30 cellular contexts compared by ENCODE assay signal in the genomic region with DNA sequence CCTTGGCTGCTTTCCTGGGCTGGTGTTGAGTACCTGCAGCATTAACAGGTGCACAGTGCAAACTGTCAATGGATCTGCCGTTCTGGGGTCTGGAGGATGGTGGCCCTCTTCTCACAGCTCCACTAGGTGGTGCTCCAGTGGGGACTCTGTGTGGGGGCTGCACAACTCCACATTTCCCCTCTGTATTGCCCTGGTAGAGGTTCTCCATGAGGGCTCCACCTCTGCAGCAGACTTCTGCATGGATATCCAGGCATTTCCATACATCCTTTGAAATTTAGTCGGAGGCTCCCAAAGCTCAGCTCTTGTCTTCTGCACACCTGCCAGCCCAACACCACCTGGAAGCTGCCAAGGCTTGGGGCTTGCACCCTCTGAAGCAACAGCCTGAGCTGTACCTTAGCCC.
"Had no signal": no experiment of that assay in that cellular context is flagged by ENCODE, and none has a peak within 500 bp of the region (broad histone marks: within the 10 kb centered on the region; RNA-seq: fewer than 3 reads in every experiment).

No MANE protein-coding gene starts in this region.

- H3K27ac ChIP-seq: ascending aorta, breast epithelium, cardiac muscle cell, colonic mucosa, esophagus muscularis mucosa, foreskin keratinocyte, gastrocnemius medialis, heart left ventricle had no signal

- H3K27me3 Mint-ChIP-seq: brain had no signal

- H3K27me3 ChIP-seq: ascending aorta, breast epithelium, cardiac muscle cell, colonic mucosa, esophagus muscularis mucosa, foreskin keratinocyte, gastrocnemius medialis, heart left ventricle had no signal

- ATAC-seq: activated CD4-positive, alpha-beta T cell treated with anti-CD3 and anti-CD28 coated beads for 36 hours; activated CD8-positive, alpha-beta memory T cell treated with anti-CD3 and anti-CD28 coated beads, Interleukin-2, amount 10 ng/mL, durations not matched to agents 7 days and 5 days; activated CD8-positive, alpha-beta T cell treated with anti-CD3 and anti-CD28 coated beads, Interleukin-2, amount 10 ng/mL, durations not matched to agents 7 days and 5 days; activated naive CD4-positive, alpha-beta T cell treated with anti-CD3 and anti-CD28 coated beads, Interleukin-2, amount 50 U/mL, for 72 hours; foreskin keratinocyte; gastrocnemius medialis; heart left ventricle had no signal

- H3K4me1 ChIP-seq: ascending aorta, breast epithelium, colonic mucosa, foreskin keratinocyte, heart left ventricle had no signal

- H3K27ac Mint-ChIP-seq: activated CD4-positive, alpha-beta memory T cell treated with anti-CD3 and anti-CD28 coated beads for 36 hours; activated CD4-positive, alpha-beta T cell treated with anti-CD3 and anti-CD28 coated beads for 36 hours; activated CD4-positive, alpha-beta T cell treated with anti-CD3 and anti-CD28 coated beads, Interleukin-2, amount 10 ng/mL, durations not matched to agents 24 days and 14 days; activated CD8-positive, alpha-beta memory T cell treated with anti-CD3 and anti-CD28 coated beads, Interleukin-2, amount 10 ng/mL, durations not matched to agents 7 days and 5 days; activated CD8-positive, alpha-beta T cell treated with anti-CD3 and anti-CD28 coated beads, Interleukin-2, amount 10 ng/mL, durations not matched to agents 7 days and 5 days; activated naive CD4-positive, alpha-beta T cell treated with anti-CD3 and anti-CD28 coated beads, Interleukin-2, amount 10 ng/mL, durations not matched to agents 7 days and 5 days; activated naive CD4-positive, alpha-beta T cell treated with anti-CD3 and anti-CD28 coated beads, Interleukin-2, amount 50 U/mL, for 72 hours; activated naive CD8-positive, alpha-beta T cell treated with anti-CD3 and anti-CD28 coated beads, Interleukin-2, amount 10 ng/mL, durations not matched to agents 7 days and 5 days; brain had no signal

- H3K9me3 ChIP-seq: ascending aorta, colonic mucosa had no signal

- H3K4me3 ChIP-seq: ascending aorta, breast epithelium, cardiac muscle cell, colonic mucosa, esophagus muscularis mucosa, gastrocnemius medialis, heart left ventricle had no signal

- H3K4me3 Mint-ChIP-seq: activated CD4-positive, alpha-beta memory T cell treated with anti-CD3 and anti-CD28 coated beads for 36 hours; activated CD4-positive, alpha-beta T cell treated with anti-CD3 and anti-CD28 coated beads for 36 hours; activated CD4-positive, alpha-beta T cell treated with anti-CD3 and anti-CD28 coated beads, Interleukin-2, amount 10 ng/mL, durations not matched to agents 24 days and 14 days; activated CD8-positive, alpha-beta memory T cell treated with anti-CD3 and anti-CD28 coated beads, Interleukin-2, amount 10 ng/mL, durations not matched to agents 7 days and 5 days; activated CD8-positive, alpha-beta T cell treated with anti-CD3 and anti-CD28 coated beads, Interleukin-2, amount 10 ng/mL, durations not matched to agents 7 days and 5 days; activated naive CD4-positive, alpha-beta T cell treated with anti-CD3 and anti-CD28 coated beads, Interleukin-2, amount 10 ng/mL, durations not matched to agents 7 days and 5 days; activated naive CD8-positive, alpha-beta T cell treated with anti-CD3 and anti-CD28 coated beads, Interleukin-2, amount 10 ng/mL, durations not matched to agents 7 days and 5 days; brain had no signal

- H3K36me3 ChIP-seq: ascending aorta, breast epithelium, cardiac muscle cell, colonic mucosa, esophagus muscularis mucosa, gastrocnemius medialis, heart left ventricle had no signal

- DNase-seq: activated CD4-positive, alpha-beta memory T cell treated with anti-CD3 and anti-CD28 coated beads for 36 hours; activated CD4-positive, alpha-beta T cell treated with anti-CD3 and anti-CD28 coated beads for 36 hours; activated CD4-positive, alpha-beta T cell treated with anti-CD3 and anti-CD28 coated beads, Interleukin-2, amount 10 ng/mL, durations not matched to agents 24 days and 14 days; activated CD4-positive, CD25-positive, alpha-beta regulatory T cell; activated CD4-positive, CD25-positive, alpha-beta regulatory T cell treated with anti-CD3 and anti-CD28 coated beads, Interleukin-2, amount 50 U/mL, for 72 hours; activated CD8-positive, alpha-beta memory T cell treated with anti-CD3 and anti-CD28 coated beads, Interleukin-2, amount 10 ng/mL, durations not matched to agents 7 days and 5 days; activated CD8-positive, alpha-beta memory T cell treated with anti-CD3 and anti-CD28 coated beads, Interleukin-2, amount 50 U/mL, for 4 hours; activated CD8-positive, alpha-beta T cell treated with anti-CD3 and anti-CD28 coated beads, Interleukin-2, amount 10 ng/mL, durations not matched to agents 7 days and 5 days; activated gamma-delta T cell; activated naive CD4-positive, alpha-beta T cell; activated naive CD4-positive, alpha-beta T cell treated with anti-CD3 and anti-CD28 coated beads, Interleukin-2, amount 10 ng/mL, durations not matched to agents 7 days and 5 days; activated naive CD8-positive, alpha-beta T cell treated with anti-CD3 and anti-CD28 coated beads, Interleukin-2, amount 10 ng/mL, durations not matched to agents 7 days and 5 days; activated T-cell treated with anti-CD3 and anti-CD28 coated beads, Interleukin-2, amount 50 U/mL, for 1 hour; activated T-cell treated with anti-CD3 and anti-CD28 coated beads, Interleukin-2, amount 50 U/mL, for 48 hours; central memory CD4-positive, alpha-beta T cell; cerebellar nuclear complex; colonic mucosa; effector memory CD4-positive, alpha-beta T cell; erythroblast; foreskin keratinocyte; gastrocnemius medialis; glutamatergic neuron; heart left ventricle; hypothalamus had no signal

- H3K36me3 Mint-ChIP-seq: activated naive CD4-positive, alpha-beta T cell treated with anti-CD3 and anti-CD28 coated beads, Interleukin-2, amount 10 ng/mL, durations not matched to agents 7 days and 5 days; activated naive CD8-positive, alpha-beta T cell treated with anti-CD3 and anti-CD28 coated beads, Interleukin-2, amount 10 ng/mL, durations not matched to agents 7 days and 5 days had no signal

- H3K4me1 Mint-ChIP-seq: activated CD4-positive, alpha-beta T cell treated with anti-CD3 and anti-CD28 coated beads for 36 hours; activated CD4-positive, alpha-beta T cell treated with anti-CD3 and anti-CD28 coated beads, Interleukin-2, amount 10 ng/mL, durations not matched to agents 24 days and 14 days; activated CD8-positive, alpha-beta memory T cell treated with anti-CD3 and anti-CD28 coated beads, Interleukin-2, amount 10 ng/mL, durations not matched to agents 7 days and 5 days; activated naive CD4-positive, alpha-beta T cell treated with anti-CD3 and anti-CD28 coated beads, Interleukin-2, amount 10 ng/mL, durations not matched to agents 7 days and 5 days; activated naive CD8-positive, alpha-beta T cell treated with anti-CD3 and anti-CD28 coated beads, Interleukin-2, amount 10 ng/mL, durations not matched to agents 7 days and 5 days had no signal
